Comparison of ENCODE assay signal across 20 cellular contexts in the genomic region with DNA sequence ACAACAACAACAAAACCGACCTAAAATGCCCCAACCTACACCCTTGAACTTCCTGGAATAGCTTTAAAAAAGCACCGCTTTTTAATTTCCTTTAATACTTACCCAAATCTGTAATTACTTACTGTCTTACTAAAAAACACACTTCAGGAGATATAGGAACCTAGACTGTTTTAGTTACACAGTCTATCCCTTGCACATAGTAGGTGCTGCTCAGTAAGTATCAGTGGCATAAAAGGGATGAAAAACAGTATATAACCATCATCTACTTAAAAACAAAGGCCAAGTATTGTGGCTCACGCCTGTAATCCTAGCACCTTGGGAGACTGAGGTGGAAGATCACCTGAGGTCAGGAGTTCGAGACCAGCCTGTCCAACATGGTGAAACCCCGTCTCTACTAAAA. TPM values are rescaled to one million over a fixed set of nuclear protein-coding genes. Genes with fewer than 3 reads are reported as not detected.
DNase-seq lines count a peak whose midpoint lies in the region; TF ChIP-seq lines count a peak whose summit lies in the region.
"Had no signal": no experiment of that assay in that cellular context is flagged by ENCODE, and none has a peak within 500 bp of the region (broad histone marks: within the 10 kb centered on the region; RNA-seq: fewer than 3 reads in every experiment).

No MANE protein-coding gene starts in this region.

- in situ Hi-C loops in brain microvascular endothelial cell (cut with HindIII; ENCODE audit: low pct_ligation_motif_present, low sequenced_read_pairs), result no loop called here

- DNase-seq in activated CD4-positive, alpha-beta T cell treated with anti-CD3 and anti-CD28 coated beads, Interleukin-2, amount 10 ng/mL, durations not matched to agents 7 days and 5 days, result no peak
- no peak for DNase-seq in activated CD4-positive, alpha-beta T cell treated with anti-CD3 and anti-CD28 coated beads for 4 hours
- DNase-seq in RWPE1 (ENCODE audit: low spot score) (no peak), immature natural killer cell (no peak), brain microvascular endothelial cell (no peak)
- DNase-seq in CD8-positive, alpha-beta memory T cell, result no peak
- DNase-seq: CD8-positive, alpha-beta T cell; DMS53; EL; KBM-7; NCI-H1417 treated with DMSO at 0.1 percent for 48 hours; NCI-H187 treated with DMSO at 0.1 percent for 48 hours; NCI-H2227 treated with DMSO at 0.1 percent for 48 hours; NCI-H524; PC-3; RPMI8226; SIG-M5 had no signal

- peaks cover 99% of the 10 kb centered on the region for H4K20me1 ChIP-seq in BLaER1

- CTCF ChIA-PET in activated CD4-positive, alpha-beta T cell treated with anti-CD3 and anti-CD28 coated beads, Interleukin-2, amount 10 ng/mL, durations not matched to agents 7 days and 5 days (lab: Charles Lee), result interaction anchor here (0.5 to 4.4 kb wide), 2 partner anchors 14 to 63 kb away, joined by 4 to 23 read pairs; no protein-coding TSS in a partner anchor
- CTCF ChIA-PET in RWPE1 (lab: Yijun Ruan, JAX), result interaction anchor here (0.6 kb wide), 1 partner anchor 26 kb away, joined by 3 read pairs; no protein-coding TSS in a partner anchor
- CTCF ChIA-PET in CD8-positive, alpha-beta memory T cell (lab: Charles Lee), result interaction anchor here (1.2 kb wide), 1 partner anchor 63 kb away, joined by 5 read pairs; no protein-coding TSS in a partner anchor

- H3K27me3 Mint-ChIP-seq in activated CD4-positive, alpha-beta T cell treated with anti-CD3 and anti-CD28 coated beads, Interleukin-2, amount 10 ng/mL, durations not matched to agents 7 days and 5 days, result no peaks in the 10 kb centered on the region
- peaks cover under 1 to 6% (median 1%) of the 10 kb centered on the region in 3 donors for H3K27me3 Mint-ChIP-seq in immature natural killer cell (ENCODE audit: low read depth in 3 of 3)
- H3K27me3 Mint-ChIP-seq in CD8-positive, alpha-beta memory T cell, result no peaks in the 10 kb centered on the region
- H3K27me3 Mint-ChIP-seq: B cell had no signal

- H3K9me3 Mint-ChIP-seq in activated CD4-positive, alpha-beta T cell treated with anti-CD3 and anti-CD28 coated beads, Interleukin-2, amount 10 ng/mL, durations not matched to agents 7 days and 5 days, result no peaks in the 10 kb centered on the region
- no peaks in the 10 kb centered on the region for H3K9me3 Mint-ChIP-seq in immature natural killer cell
- no peaks in the 10 kb centered on the region for H3K9me3 Mint-ChIP-seq in CD8-positive, alpha-beta memory T cell
- H3K9me3 Mint-ChIP-seq: CD8-positive, alpha-beta T cell had no signal

- no peak overlapping the region for H3K4me3 Mint-ChIP-seq in activated CD4-positive, alpha-beta T cell treated with anti-CD3 and anti-CD28 coated beads, Interleukin-2, amount 10 ng/mL, durations not matched to agents 7 days and 5 days
- H3K4me3 Mint-ChIP-seq in immature natural killer cell, result no peak overlapping the region
- peak overlapping the region in 1 of 7 donors; percentile 52 for H3K4me3 Mint-ChIP-seq in CD8-positive, alpha-beta memory T cell
- H3K4me3 Mint-ChIP-seq: B cell; CD8-positive, alpha-beta T cell had no signal

- no peaks in the 10 kb centered on the region for H3K9me3 ChIP-seq in BLaER1
- no peaks in the 10 kb centered on the region for H3K9me3 ChIP-seq in CD8-positive, alpha-beta memory T cell (ENCODE audit: low read length)

- H3K27ac ChIP-seq in BLaER1 (no peak overlapping the region), RWPE1 (peak overlapping the region; percentile 44), brain microvascular endothelial cell (no peak overlapping the region)
- H3K27ac ChIP-seq in CD8-positive, alpha-beta memory T cell (ENCODE audit: low read depth, low read length), result no peak overlapping the region

- peaks cover 50% of the 10 kb centered on the region for H3K4me1 ChIP-seq in BLaER1
- H3K4me1 ChIP-seq in CD8-positive, alpha-beta memory T cell (ENCODE audit: insufficient read depth, low read length), result peaks cover 21% of the 10 kb centered on the region

- H3K4me3 ChIP-seq in BLaER1 (no peak overlapping the region), brain microvascular endothelial cell (ENCODE audit: low read depth, low read length) (no peak overlapping the region)
- no peak overlapping the region for H3K4me3 ChIP-seq in CD8-positive, alpha-beta memory T cell (ENCODE audit: low read length)
- H3K4me3 ChIP-seq: GM12878 had no signal

- TF ChIP-seq CTCF in RWPE1 (conservative IDR thresholded peaks at IDR 0.05; ENCODE audit: low read depth) (no peak), brain microvascular endothelial cell (IDR thresholded peaks at IDR 0.05; ENCODE audit: low read depth, low read length, missing control alignments) (no peak)

- H3K36me3 ChIP-seq in BLaER1 (peaks cover 87% of the 10 kb centered on the region), brain microvascular endothelial cell (replicated peaks) (peaks cover 48% of the 10 kb centered on the region)
- H3K36me3 ChIP-seq in CD8-positive, alpha-beta memory T cell (ENCODE audit: insufficient read depth, low read length), result peaks cover 12% of the 10 kb centered on the region

- H3K27ac Mint-ChIP-seq in activated CD4-positive, alpha-beta T cell treated with anti-CD3 and anti-CD28 coated beads, Interleukin-2, amount 10 ng/mL, durations not matched to agents 7 days and 5 days, result peak overlapping the region; percentile 50
- peak overlapping the region in 4 of 6 donors; percentile 35 to 62 (median 50) for H3K27ac Mint-ChIP-seq in immature natural killer cell
- H3K27ac Mint-ChIP-seq in CD8-positive, alpha-beta memory T cell, result peak overlapping the region in 2 of 8 donors; percentile 33 to 72
- H3K27ac Mint-ChIP-seq: B cell; CD8-positive, alpha-beta T cell had no signal

- no peaks in the 10 kb centered on the region for H3K27me3 ChIP-seq in BLaER1
- H3K27me3 ChIP-seq in CD8-positive, alpha-beta memory T cell (ENCODE audit: insufficient read depth, low read length, poor library complexity, severe bottlenecking), result no peaks in the 10 kb centered on the region
- no peaks in the 10 kb centered on the region for H3K27me3 ChIP-seq in brain microvascular endothelial cell (replicated peaks)

- no peak overlapping the region for H3K9ac ChIP-seq in BLaER1

- H3K4me1 Mint-ChIP-seq in activated CD4-positive, alpha-beta T cell treated with anti-CD3 and anti-CD28 coated beads, Interleukin-2, amount 10 ng/mL, durations not matched to agents 7 days and 5 days, result peaks cover 50% of the 10 kb centered on the region
- peaks cover 26 to 42% of the 10 kb centered on the region in 2 donors for H3K4me1 Mint-ChIP-seq in immature natural killer cell
- peaks cover 25 to 54% (median 41%) of the 10 kb centered on the region in 3 donors for H3K4me1 Mint-ChIP-seq in CD8-positive, alpha-beta memory T cell

- POLR2A ChIA-PET in activated CD4-positive, alpha-beta T cell treated with anti-CD3 and anti-CD28 coated beads, Interleukin-2, amount 10 ng/mL, durations not matched to agents 7 days and 5 days (lab: Charles Lee), result no interaction called here
- POLR2A ChIA-PET in RWPE1 (lab: Yijun Ruan, JAX; ENCODE audit: low non-redundant PET), result interaction anchor here (0.6 to 1.1 kb wide), 2 partner anchors 14 to 22 kb away, joined by 3 to 4 read pairs; partner anchors contain the start of gene JPT1
- POLR2A ChIA-PET in CD8-positive, alpha-beta memory T cell (lab: Charles Lee), result interaction anchor here (0.5 kb wide), 1 partner anchor 1189 kb away, joined by 3 read pairs; no protein-coding TSS in a partner anchor

- peak overlapping the region; percentile 47 for H3K4me2 ChIP-seq in BLaER1

- H3K36me3 Mint-ChIP-seq in activated CD4-positive, alpha-beta T cell treated with anti-CD3 and anti-CD28 coated beads, Interleukin-2, amount 10 ng/mL, durations not matched to agents 7 days and 5 days (ENCODE audit: low read depth), result peaks cover 60% of the 10 kb centered on the region
- peaks cover 13 to 24% (median 15%) of the 10 kb centered on the region in 3 donors for H3K36me3 Mint-ChIP-seq in immature natural killer cell
- peaks cover 0 to 75% (median 11%) of the 10 kb centered on the region in 3 donors for H3K36me3 Mint-ChIP-seq in CD8-positive, alpha-beta memory T cell

RNA-seq across cellular contexts. Expression of gene SUMO2, which starts 6.1 kb away (rescaled TPM):
- 100 to 1,000 TPM; 527 to 642 TPM for total RNA-seq in activated CD4-positive, alpha-beta T cell treated with anti-CD3 and anti-CD28 coated beads, Interleukin-2, amount 10 ng/mL, durations not matched to agents 7 days and 5 days
- polyA plus RNA-seq in immature natural killer cell, result 100 to 1,000 TPM; 214 to 427 (median 404) TPM
- 100 to 1,000 TPM; 653 to 687 TPM for total RNA-seq in CD8-positive, alpha-beta memory T cell
- polyA plus RNA-seq in CD8-positive, alpha-beta memory T cell, result 405 TPM

RNA-seq across cellular contexts. Expression of gene JPT1, which starts 22.3 kb away (rescaled TPM):
- total RNA-seq in activated CD4-positive, alpha-beta T cell treated with anti-CD3 and anti-CD28 coated beads, Interleukin-2, amount 10 ng/mL, durations not matched to agents 7 days and 5 days, result 100 to 1,000 TPM; 277 to 280 TPM
- polyA plus RNA-seq in immature natural killer cell, result 100 to 1,000 TPM; 105 to 168 (median 133) TPM
- 100 to 1,000 TPM; 189 to 200 TPM for total RNA-seq in CD8-positive, alpha-beta memory T cell
- polyA plus RNA-seq in CD8-positive, alpha-beta memory T cell, result 123 TPM

RNA-seq across cellular contexts. Expression of gene NUP85, which starts 28.9 kb away (rescaled TPM):
- total RNA-seq in activated CD4-positive, alpha-beta T cell treated with anti-CD3 and anti-CD28 coated beads, Interleukin-2, amount 10 ng/mL, durations not matched to agents 7 days and 5 days, result 100 to 1,000 TPM; 140 to 172 TPM
- 10 to 100 TPM; 28.3 to 47.8 (median 41.1) TPM for polyA plus RNA-seq in immature natural killer cell
- 100 to 1,000 TPM; 147 to 152 TPM for total RNA-seq in CD8-positive, alpha-beta memory T cell
- 39.0 TPM for polyA plus RNA-seq in CD8-positive, alpha-beta memory T cell

RNA-seq across cellular contexts. Expression of gene NT5C, which starts 45.1 kb away (rescaled TPM):
- 10 to 100 TPM; 45.2 to 50.4 TPM for total RNA-seq in activated CD4-positive, alpha-beta T cell treated with anti-CD3 and anti-CD28 coated beads, Interleukin-2, amount 10 ng/mL, durations not matched to agents 7 days and 5 days
- 100 to 1,000 TPM in 1 of 3 donors, 10 to 100 TPM in 2; 80.3 to 111 (median 88.8) TPM for polyA plus RNA-seq in immature natural killer cell
- 10 to 100 TPM; 75.7 to 84.8 TPM for total RNA-seq in CD8-positive, alpha-beta memory T cell
- polyA plus RNA-seq in CD8-positive, alpha-beta memory T cell, result 42.3 TPM
